In the genomic region with DNA sequence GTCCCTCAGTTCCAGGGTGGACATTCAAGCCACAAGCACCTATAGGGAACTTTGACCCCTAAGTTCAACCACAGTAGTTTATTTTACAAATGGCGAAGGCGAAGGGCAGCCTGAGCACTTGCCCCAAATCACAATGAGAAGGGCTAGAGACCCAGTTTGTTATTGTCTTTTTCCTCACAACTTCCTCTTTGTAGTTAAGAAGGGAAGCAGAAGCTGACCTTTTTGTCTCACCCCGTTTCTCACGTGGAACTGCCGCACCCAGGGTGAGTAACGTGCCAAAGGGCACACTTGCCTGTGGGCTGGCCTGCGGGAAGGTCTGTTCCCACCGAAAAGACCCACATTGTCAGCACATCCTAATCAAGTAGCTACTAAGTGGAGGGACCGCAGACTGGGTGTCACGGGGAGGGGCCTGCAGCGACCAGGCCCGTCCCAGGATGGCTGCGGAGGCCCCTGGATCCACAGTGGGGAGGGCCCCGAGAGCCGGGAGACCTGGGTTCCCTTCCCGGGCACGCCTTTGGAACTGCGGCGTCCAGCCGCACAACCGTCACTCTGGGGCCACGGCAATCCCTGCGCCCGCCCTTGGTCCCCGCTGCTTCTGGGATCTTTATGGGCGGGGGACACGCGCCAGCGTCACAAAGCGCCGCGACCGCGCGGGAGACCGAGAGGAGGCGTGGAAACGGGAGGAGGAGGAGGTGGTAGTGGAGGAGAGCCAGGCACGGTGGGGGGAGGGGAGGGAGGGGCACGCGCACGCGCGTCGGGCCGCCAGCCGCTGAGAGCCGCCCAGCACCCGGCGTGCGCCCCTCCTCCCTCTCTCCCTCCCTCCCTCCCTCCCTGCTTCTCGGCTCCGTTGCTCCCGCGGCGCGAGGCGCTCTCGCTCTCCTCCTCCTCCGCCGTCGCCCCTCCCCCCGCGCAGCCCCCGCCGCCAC, we compare ENCODE assay signal across 1 cellular context.
TF ChIP-seq lines count a peak whose summit lies in the region.

A gene with protein sequence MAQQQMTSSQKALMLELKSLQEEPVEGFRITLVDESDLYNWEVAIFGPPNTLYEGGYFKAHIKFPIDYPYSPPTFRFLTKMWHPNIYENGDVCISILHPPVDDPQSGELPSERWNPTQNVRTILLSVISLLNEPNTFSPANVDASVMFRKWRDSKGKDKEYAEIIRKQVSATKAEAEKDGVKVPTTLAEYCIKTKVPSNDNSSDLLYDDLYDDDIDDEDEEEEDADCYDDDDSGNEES (plus strand): TSS at position 834 of the 926 bp plus-strand sequence. CDS start 598 bp downstream, outside the sequence.

TF ChIP-seq in HEK293, 187 proteins besides CTCF, POLR2A, EP300 and RAD21 (continued from another document and continues in another):
- no peak for TF ChIP-seq BCL6B (tag by site-specific recombination; IDR thresholded peaks at IDR 0.05)
- TF ChIP-seq ZNF398 (tag by site-specific recombination; IDR thresholded peaks at IDR 0.05): no peak; the same call in 1 of the 2 replicates
- TF ChIP-seq OVOL3 (tag by site-specific recombination; IDR thresholded peaks at IDR 0.05): no peak
- TF ChIP-seq ZNF350 (tag by site-specific recombination; IDR thresholded peaks at IDR 0.05): no peak
- no peak; the same call in 1 of the 2 replicates for TF ChIP-seq OSR2 (tag by site-specific recombination; IDR thresholded peaks at IDR 0.05)
- TF ChIP-seq ZNF24 (tag by site-specific recombination; IDR thresholded peaks at IDR 0.05): 0 out of 2 replicates have a peak, but pooled peaks have one; percentile 64
- peak; percentile 84 for TF ChIP-seq ZXDB (tag by site-specific recombination; IDR thresholded peaks at IDR 0.05)
- TF ChIP-seq, protein P1, sequence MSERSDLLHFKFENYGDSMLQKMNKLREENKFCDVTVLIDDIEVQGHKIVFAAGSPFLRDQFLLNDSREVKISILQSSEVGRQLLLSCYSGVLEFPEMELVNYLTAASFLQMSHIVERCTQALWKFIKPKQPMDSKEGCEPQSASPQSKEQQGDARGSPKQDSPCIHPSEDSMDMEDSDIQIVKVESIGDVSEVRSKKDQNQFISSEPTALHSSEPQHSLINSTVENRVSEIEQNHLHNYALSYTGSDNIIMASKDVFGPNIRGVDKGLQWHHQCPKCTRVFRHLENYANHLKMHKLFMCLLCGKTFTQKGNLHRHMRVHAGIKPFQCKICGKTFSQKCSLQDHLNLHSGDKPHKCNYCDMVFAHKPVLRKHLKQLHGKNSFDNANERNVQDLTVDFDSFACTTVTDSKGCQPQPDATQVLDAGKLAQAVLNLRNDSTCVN (tag by site-specific recombination; optimal IDR thresholded peaks at IDR 0.05): peak; percentile 92
- TF ChIP-seq SP3 (tag by site-specific recombination; IDR thresholded peaks at IDR 0.05): peak; percentile 82
- TF ChIP-seq, protein P2, sequence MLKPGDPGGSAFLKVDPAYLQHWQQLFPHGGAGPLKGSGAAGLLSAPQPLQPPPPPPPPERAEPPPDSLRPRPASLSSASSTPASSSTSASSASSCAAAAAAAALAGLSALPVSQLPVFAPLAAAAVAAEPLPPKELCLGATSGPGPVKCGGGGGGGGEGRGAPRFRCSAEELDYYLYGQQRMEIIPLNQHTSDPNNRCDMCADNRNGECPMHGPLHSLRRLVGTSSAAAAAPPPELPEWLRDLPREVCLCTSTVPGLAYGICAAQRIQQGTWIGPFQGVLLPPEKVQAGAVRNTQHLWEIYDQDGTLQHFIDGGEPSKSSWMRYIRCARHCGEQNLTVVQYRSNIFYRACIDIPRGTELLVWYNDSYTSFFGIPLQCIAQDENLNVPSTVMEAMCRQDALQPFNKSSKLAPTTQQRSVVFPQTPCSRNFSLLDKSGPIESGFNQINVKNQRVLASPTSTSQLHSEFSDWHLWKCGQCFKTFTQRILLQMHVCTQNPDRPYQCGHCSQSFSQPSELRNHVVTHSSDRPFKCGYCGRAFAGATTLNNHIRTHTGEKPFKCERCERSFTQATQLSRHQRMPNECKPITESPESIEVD (tag by site-specific recombination; IDR thresholded peaks at IDR 0.05): no peak
- peak; percentile 31; the same call in 1 of the 2 replicates for TF ChIP-seq PRDM10 (tag by site-specific recombination; IDR thresholded peaks at IDR 0.05)
- TF ChIP-seq ZNF140 (tag by site-specific recombination; IDR thresholded peaks at IDR 0.05): no peak
- TF ChIP-seq ZSCAN23 (tag by site-specific recombination; IDR thresholded peaks at IDR 0.05): no peak
- no peak for TF ChIP-seq ZNF704 (tag by site-specific recombination; IDR thresholded peaks at IDR 0.05)
- 0 out of 2 replicates have a peak, but pooled peaks have one; percentile 31 for TF ChIP-seq REPIN1 (tag by site-specific recombination; IDR thresholded peaks at IDR 0.05; ENCODE audit: low read depth)
- TF ChIP-seq ZNF560 (tag by site-specific recombination; IDR thresholded peaks at IDR 0.05; ENCODE audit: borderline replicate concordance): no peak
- TF ChIP-seq ZNF544 (tag by site-specific recombination; IDR thresholded peaks at IDR 0.05): no peak
- TF ChIP-seq, protein P3, sequence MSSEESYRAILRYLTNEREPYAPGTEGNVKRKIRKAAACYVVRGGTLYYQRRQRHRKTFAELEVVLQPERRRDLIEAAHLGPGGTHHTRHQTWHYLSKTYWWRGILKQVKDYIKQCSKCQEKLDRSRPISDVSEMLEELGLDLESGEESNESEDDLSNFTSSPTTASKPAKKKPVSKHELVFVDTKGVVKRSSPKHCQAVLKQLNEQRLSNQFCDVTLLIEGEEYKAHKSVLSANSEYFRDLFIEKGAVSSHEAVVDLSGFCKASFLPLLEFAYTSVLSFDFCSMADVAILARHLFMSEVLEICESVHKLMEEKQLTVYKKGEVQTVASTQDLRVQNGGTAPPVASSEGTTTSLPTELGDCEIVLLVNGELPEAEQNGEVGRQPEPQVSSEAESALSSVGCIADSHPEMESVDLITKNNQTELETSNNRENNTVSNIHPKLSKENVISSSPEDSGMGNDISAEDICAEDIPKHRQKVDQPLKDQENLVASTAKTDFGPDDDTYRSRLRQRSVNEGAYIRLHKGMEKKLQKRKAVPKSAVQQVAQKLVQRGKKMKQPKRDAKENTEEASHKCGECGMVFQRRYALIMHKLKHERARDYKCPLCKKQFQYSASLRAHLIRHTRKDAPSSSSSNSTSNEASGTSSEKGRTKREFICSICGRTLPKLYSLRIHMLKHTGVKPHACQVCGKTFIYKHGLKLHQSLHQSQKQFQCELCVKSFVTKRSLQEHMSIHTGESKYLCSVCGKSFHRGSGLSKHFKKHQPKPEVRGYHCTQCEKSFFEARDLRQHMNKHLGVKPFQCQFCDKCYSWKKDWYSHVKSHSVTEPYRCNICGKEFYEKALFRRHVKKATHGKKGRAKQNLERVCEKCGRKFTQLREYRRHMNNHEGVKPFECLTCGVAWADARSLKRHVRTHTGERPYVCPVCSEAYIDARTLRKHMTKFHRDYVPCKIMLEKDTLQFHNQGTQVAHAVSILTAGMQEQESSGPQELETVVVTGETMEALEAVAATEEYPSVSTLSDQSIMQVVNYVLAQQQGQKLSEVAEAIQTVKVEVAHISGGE (tag by site-specific recombination; conservative IDR thresholded peaks at IDR 0.05; ENCODE audit: low read depth): 0 out of 2 replicates have a peak, but pooled peaks have one; percentile 19
- TF ChIP-seq HOXA7 (CRISPR knock-in tag; IDR thresholded peaks at IDR 0.05; ENCODE audit: borderline replicate concordance): no peak
- TF ChIP-seq ZBTB1 (tag by site-specific recombination; IDR thresholded peaks at IDR 0.05): no peak
- no peak for TF ChIP-seq ZFP41 (tag by site-specific recombination; IDR thresholded peaks at IDR 0.05; ENCODE audit: borderline replicate concordance)
- no peak for TF ChIP-seq ZNF776 (tag by site-specific recombination; IDR thresholded peaks at IDR 0.05; ENCODE audit: borderline replicate concordance)
- TF ChIP-seq ZNF664 (tag by site-specific recombination; IDR thresholded peaks at IDR 0.05): no peak
- TF ChIP-seq, protein P4, sequence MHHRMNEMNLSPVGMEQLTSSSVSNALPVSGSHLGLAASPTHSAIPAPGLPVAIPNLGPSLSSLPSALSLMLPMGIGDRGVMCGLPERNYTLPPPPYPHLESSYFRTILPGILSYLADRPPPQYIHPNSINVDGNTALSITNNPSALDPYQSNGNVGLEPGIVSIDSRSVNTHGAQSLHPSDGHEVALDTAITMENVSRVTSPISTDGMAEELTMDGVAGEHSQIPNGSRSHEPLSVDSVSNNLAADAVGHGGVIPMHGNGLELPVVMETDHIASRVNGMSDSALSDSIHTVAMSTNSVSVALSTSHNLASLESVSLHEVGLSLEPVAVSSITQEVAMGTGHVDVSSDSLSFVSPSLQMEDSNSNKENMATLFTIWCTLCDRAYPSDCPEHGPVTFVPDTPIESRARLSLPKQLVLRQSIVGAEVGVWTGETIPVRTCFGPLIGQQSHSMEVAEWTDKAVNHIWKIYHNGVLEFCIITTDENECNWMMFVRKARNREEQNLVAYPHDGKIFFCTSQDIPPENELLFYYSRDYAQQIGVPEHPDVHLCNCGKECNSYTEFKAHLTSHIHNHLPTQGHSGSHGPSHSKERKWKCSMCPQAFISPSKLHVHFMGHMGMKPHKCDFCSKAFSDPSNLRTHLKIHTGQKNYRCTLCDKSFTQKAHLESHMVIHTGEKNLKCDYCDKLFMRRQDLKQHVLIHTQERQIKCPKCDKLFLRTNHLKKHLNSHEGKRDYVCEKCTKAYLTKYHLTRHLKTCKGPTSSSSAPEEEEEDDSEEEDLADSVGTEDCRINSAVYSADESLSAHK (tag by site-specific recombination; IDR thresholded peaks at IDR 0.05): 0 out of 2 replicates have a peak, but pooled peaks have one; percentile 41
- no peak for TF ChIP-seq ZNF114 (tag by site-specific recombination; IDR thresholded peaks at IDR 0.05)
- TF ChIP-seq PRDM1 (tag by site-specific recombination; IDR thresholded peaks at IDR 0.05): no peak
- TF ChIP-seq HOXD13 (CRISPR knock-in tag; IDR thresholded peaks at IDR 0.05; ENCODE audit: borderline replicate concordance): no peak
- TF ChIP-seq KLF7 (tag by site-specific recombination; IDR thresholded peaks at IDR 0.05; ENCODE audit: borderline replicate concordance): peak; percentile 43; the same call in 1 of the 2 replicates
- TF ChIP-seq ZNF302 (tag by site-specific recombination; IDR thresholded peaks at IDR 0.05; ENCODE audit: low read depth): no peak
- TF ChIP-seq ZBTB21 (tag by site-specific recombination; IDR thresholded peaks at IDR 0.05): no peak
- TF ChIP-seq TCF7L2 (IDR thresholded peaks at IDR 0.05; ENCODE audit: borderline replicate concordance, low read depth, low read length): no peak
